Comparison of ENCODE assay signal across 8 cellular contexts in the genomic region with DNA sequence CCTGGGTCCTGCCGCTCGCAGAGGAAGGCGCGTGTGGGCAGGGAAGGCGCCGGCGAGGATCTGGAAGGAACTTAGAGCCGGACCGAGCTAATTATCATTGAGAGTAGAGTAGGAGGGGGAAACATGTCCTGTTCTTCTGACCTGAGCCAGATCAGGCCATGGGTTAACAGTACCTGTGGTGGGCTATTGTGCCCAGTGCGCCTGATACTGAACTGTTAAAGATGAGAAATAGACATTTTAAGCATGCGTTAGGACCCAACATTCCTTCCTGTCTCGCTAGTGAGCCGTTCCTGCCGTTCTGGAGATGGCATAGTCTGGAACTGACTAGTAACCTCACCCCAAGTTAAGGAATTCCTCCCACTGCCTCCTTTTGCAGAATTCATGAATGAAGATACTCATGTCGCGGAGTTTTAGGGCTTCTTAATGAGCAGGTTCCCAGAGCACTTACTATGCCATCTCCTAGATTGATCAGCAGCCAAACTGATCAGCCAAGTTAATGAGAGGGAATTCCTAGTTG. TPM values are rescaled to one million over a fixed set of nuclear protein-coding genes. Genes with fewer than 3 reads are reported as not detected.
A peak's percentile ranks its signal among the peaks of the same experiment; 100 is the strongest.
DNase-seq lines count a peak whose midpoint lies in the region; ATAC-seq and TF ChIP-seq lines count a peak whose summit lies in the region.

No MANE protein-coding gene starts in this region.

- peaks cover 26% of the 10 kb centered on the region for H3K36me3 Mint-ChIP-seq in nephron (ENCODE audit: low read depth)

- DNase-seq in A172 (ENCODE audit: low spot score) (peak; percentile 21), NOMO-1 treated with DMSO at 0.1 percent for 48 hours (lab: John Stamatoyannopoulos, UW; ENCODE audit: unreplicated experiment) (peak; percentile 35), NCI-H524 treated with DMSO at 0.1 percent for 48 hours (lab: John Stamatoyannopoulos, UW) (no peak), GM19240 (ENCODE audit: insufficient read length, low spot score) (no peak)
- DNase-seq in effector memory CD4-positive, alpha-beta T cell: no peak

- peak; percentile 23 for ATAC-seq in GM18907 (IDR thresholded peaks at IDR 0.05; ENCODE audit: unreplicated experiment)
- no peak for ATAC-seq in GM18870 (IDR thresholded peaks at IDR 0.05; ENCODE audit: unreplicated experiment)

- peak overlapping the region; percentile 85 for H3K4me3 ChIP-seq in effector memory CD4-positive, alpha-beta T cell (ENCODE audit: insufficient read depth, low read depth, low read length, poor library complexity, severe bottlenecking)

- peaks cover 21% of the 10 kb centered on the region for H3K4me1 ChIP-seq in effector memory CD4-positive, alpha-beta T cell (ENCODE audit: control insufficient read depth, insufficient read depth, low read length, poor library complexity, severe bottlenecking)

- H3K27ac ChIP-seq in effector memory CD4-positive, alpha-beta T cell (ENCODE audit: insufficient read depth, low read length, poor library complexity, severe bottlenecking): peak overlapping the region; percentile 91

- peaks cover 5% of the 10 kb centered on the region for H3K27me3 Mint-ChIP-seq in nephron (ENCODE audit: low read depth)

- TF ChIP-seq CTCF in nephron (IDR thresholded peaks at IDR 0.05; ENCODE audit: unreplicated experiment in 3 of 3): no peak

- no peaks in the 10 kb centered on the region for H3K9me3 ChIP-seq in effector memory CD4-positive, alpha-beta T cell (ENCODE audit: control insufficient read depth, low read length)

- H3K27me3 ChIP-seq in effector memory CD4-positive, alpha-beta T cell (replicated peaks; ENCODE audit: control insufficient read depth, insufficient read depth, low read length, poor library complexity, severe bottlenecking): no peaks in the 10 kb centered on the region

- peak overlapping the region; percentile 24 to 94 (median 88) for H3K27ac Mint-ChIP-seq in nephron

- H3K36me3 ChIP-seq in effector memory CD4-positive, alpha-beta T cell (ENCODE audit: control insufficient read depth, insufficient read depth, low read length): peaks cover 23% of the 10 kb centered on the region

- peak overlapping the region; percentile 93 to 94 (median 94) for H3K4me3 Mint-ChIP-seq in nephron

- H3K9me3 Mint-ChIP-seq in nephron: no peaks in the 10 kb centered on the region

- H3K4me1 Mint-ChIP-seq in nephron: peaks cover 19% of the 10 kb centered on the region

RNA-seq across cellular contexts. Expression of gene STRIP1, which starts 0.9 kb away (rescaled TPM):
- total RNA-seq in A172 (2014; rRNA removed; shearing (Covaris generic)): 24.4 and 25.7 TPM in 2 replicates

RNA-seq across cellular contexts. Expression of gene ALX3, which starts 35.2 kb away (rescaled TPM):
- not detected in 2 replicates for total RNA-seq in A172 (2014; rRNA removed; shearing (Covaris generic))

RNA-seq across cellular contexts. Expression of gene AHCYL1, which starts 50.7 kb away (rescaled TPM):
- 36.6 and 37.6 TPM in 2 replicates for total RNA-seq in A172 (2014; rRNA removed; shearing (Covaris generic))

Comparison
In these comparisons a context has a peak if more than half of its experiments do, and no peak if none do; other contexts are left out.
1. DNase-seq: peak in A172 (single experiment) and NOMO-1 treated with DMSO at 0.1 percent for 48 hours (single experiment); none in effector memory CD4-positive, alpha-beta T cell (0 of 3), NCI-H524 treated with DMSO at 0.1 percent for 48 hours (single experiment) and GM19240 (single experiment).